In genomic region chr10:77949167-77949566, GRCh38 we compare ENCODE assay signal across 10 cellular contexts. TPM values are rescaled to one million over a fixed set of nuclear protein-coding genes. Genes with fewer than 3 reads are reported as not detected.
DNase-seq lines count a peak whose midpoint lies in the region; ATAC-seq and TF ChIP-seq lines count a peak whose summit lies in the region.
"Had no signal": no experiment of that assay in that cellular context is flagged by ENCODE, and none has a peak within 500 bp of the region (broad histone marks: within the 10 kb centered on the region; RNA-seq: fewer than 3 reads in every experiment).

No MANE protein-coding gene starts in this region.

- peak overlapping the region; percentile 73 for H2AFZ ChIP-seq in osteoblast (ENCODE audit: low read length)

- H3K9ac ChIP-seq in ES-I3 (ENCODE audit: low read depth, low read length) (peak overlapping the region; percentile 29; the same call in 1 of the 2 replicates), NT2/D1 (ENCODE audit: insufficient read length, low read depth) (peak overlapping the region; percentile 47)

- H3K4me1 ChIP-seq in ES-I3 (ENCODE audit: insufficient read depth, low read length) (peaks cover 17% of the 10 kb centered on the region), NT2/D1 (ENCODE audit: insufficient read depth, insufficient read length) (peaks cover 3% of the 10 kb centered on the region), osteoblast (ENCODE audit: insufficient read depth, low read length) (peaks cover 17% of the 10 kb centered on the region)

- no peak overlapping the region for H3K27ac ChIP-seq in osteoblast (ENCODE audit: low read depth, low read length)

- H3K9me3 ChIP-seq in ES-I3 (ENCODE audit: control insufficient read depth, insufficient read depth, low read length) (peaks cover 17% of the 10 kb centered on the region), NT2/D1 (ENCODE audit: insufficient read depth, low read length) (peaks cover 22% of the 10 kb centered on the region), osteoblast (ENCODE audit: low read depth, low read length) (no peaks in the 10 kb centered on the region)

- no peaks in the 10 kb centered on the region for H3K36me3 ChIP-seq in ES-I3 (ENCODE audit: insufficient read depth, low read length)
- H3K36me3 ChIP-seq in NT2/D1 (ENCODE audit: insufficient read depth, insufficient read length, low read length) = no peaks in the 10 kb centered on the region
- H3K36me3 ChIP-seq in osteoblast (ENCODE audit: insufficient read depth, low read length) = no peaks in the 10 kb centered on the region

- H3K4me3 ChIP-seq in NT2/D1 (ENCODE audit: insufficient read length, low read depth) (no peak overlapping the region), epithelial cell of proximal tubule (ENCODE audit: low read depth, low read length) (no peak overlapping the region), osteoblast (ENCODE audit: insufficient read depth, low read length) (no peak overlapping the region)

- H3K4me2 ChIP-seq in osteoblast (ENCODE audit: insufficient read depth, low read length) = peak overlapping the region; percentile 41

- H4K20me1 ChIP-seq in osteoblast (ENCODE audit: insufficient read depth, low read length) = no peaks in the 10 kb centered on the region

- DNase-seq in NT2/D1 (ENCODE audit: low read depth, low spot score) (peak; percentile 87), epithelial cell of proximal tubule (ENCODE audit: low read depth) (peak; percentile 26), osteoblast (ENCODE audit: insufficient read length, low spot score, missing footprints) (no peak), NCI-H146 treated with DMSO at 0.1 percent for 48 hours (lab: John Stamatoyannopoulos, UW; ENCODE audit: unreplicated experiment) (no peak), amniotic stem cell (lab: John Stamatoyannopoulos, UW) (no peak), left lobe of liver (ENCODE audit: low spot score) (no peak)
- DNase-seq: erythroblast; stimulated activated naive CD4-positive, alpha-beta T cell had no signal

- TF ChIP-seq CTCF in epithelial cell of proximal tubule (conservative IDR thresholded peaks at IDR 0.05; ENCODE audit: low read depth, low read length) (no peak), osteoblast (IDR thresholded peaks at IDR 0.05; ENCODE audit: extremely low read depth, low read depth, low read length) (no peak)

- no peaks in the 10 kb centered on the region for H3K79me2 ChIP-seq in osteoblast (ENCODE audit: insufficient read depth, low read length)

- no peak for ATAC-seq in HG02981 (IDR thresholded peaks at IDR 0.05; ENCODE audit: unreplicated experiment)
- no peak for ATAC-seq in left lobe of liver

- H3K27me3 ChIP-seq in NT2/D1 (ENCODE audit: insufficient read depth, insufficient read length) (no peaks in the 10 kb centered on the region), osteoblast (ENCODE audit: insufficient read depth, low read length) (no peaks in the 10 kb centered on the region)

RNA-seq across cellular contexts. Expression of gene DLG5, which starts 22.6 kb away (rescaled TPM):
- total RNA-seq in epithelial cell of proximal tubule = 23.4 and 25.8 TPM in 2 replicates
- total RNA-seq in osteoblast = 51.4 and 51.6 TPM in 2 replicates
- 9.3 TPM for total RNA-seq in left lobe of liver

Comparison
In these comparisons a context has a peak if more than half of its experiments do, and no peak if none do; other contexts are left out.
1. DNase-seq: peak in NT2/D1 (single experiment) and epithelial cell of proximal tubule (single experiment); none in osteoblast (single experiment), NCI-H146 treated with DMSO at 0.1 percent for 48 hours (single experiment), amniotic stem cell (single experiment) and left lobe of liver (single experiment).